Comparison of ENCODE assay signal across 1 cellular context in the genomic region with DNA sequence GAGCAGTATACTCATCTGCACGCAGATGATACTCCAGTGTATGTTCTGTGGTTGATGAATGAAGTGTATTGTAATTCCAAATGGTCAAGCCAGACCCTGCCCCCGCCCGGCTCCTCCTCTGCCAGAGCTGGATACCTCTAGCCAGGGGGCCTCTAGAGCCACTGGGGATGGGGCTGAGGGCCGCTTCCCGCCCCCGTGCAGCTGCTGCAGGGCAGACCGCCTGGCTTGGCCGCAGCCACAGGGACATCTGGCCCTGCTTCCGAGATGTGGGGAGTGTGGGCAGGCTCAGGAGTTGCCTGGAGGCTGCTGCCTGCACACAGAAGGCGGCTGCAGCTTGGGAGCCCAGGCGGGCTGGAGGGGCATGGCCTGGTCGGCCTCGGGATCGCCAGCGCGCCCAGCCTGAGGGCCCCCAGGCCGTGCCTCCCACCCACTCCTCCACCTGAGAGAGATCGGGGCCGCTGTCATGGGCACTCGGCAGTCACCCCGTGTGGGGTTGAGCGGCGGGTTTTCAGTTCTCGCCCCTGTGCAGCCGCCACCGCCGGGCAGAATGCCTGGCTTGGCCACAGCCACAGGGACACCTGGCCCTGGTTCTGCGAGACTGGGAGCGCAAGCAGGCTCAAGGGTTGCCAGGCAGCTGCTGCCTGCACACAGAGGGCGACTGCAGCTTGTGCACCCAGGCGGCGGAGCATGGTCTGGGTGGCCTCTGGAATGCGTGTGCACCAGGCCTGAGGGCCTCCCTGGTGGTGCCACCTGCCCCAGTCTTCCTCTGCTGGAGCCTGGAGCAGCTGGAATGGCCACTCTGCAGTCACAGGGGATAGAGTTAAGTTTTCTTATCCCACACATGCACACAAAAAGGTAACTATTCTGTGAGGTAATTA.
TF ChIP-seq lines count a peak whose summit lies in the region.

No MANE protein-coding gene starts in this region.

TF ChIP-seq in H1, 55 proteins besides CTCF, POLR2A, EP300 and RAD21:
- TF ChIP-seq SUZ12 (IDR thresholded peaks at IDR 0.05; ENCODE audit: low read length) (peak; percentile 54; the same call in 1 of the 2 replicates), RNF2 (IDR thresholded peaks at IDR 0.05; ENCODE audit: borderline replicate concordance, low read depth, low read length, missing control alignments, poor library complexity, severe bottlenecking) (peak; percentile 54), EZH2 (IDR thresholded peaks at IDR 0.05; ENCODE audit: low read depth, low read length, severe bottlenecking) (peak; percentile 72)
